Comparison of ENCODE assay signal across 37 cellular contexts in genomic region chr17:66989579-66989978, GRCh38. TPM values are rescaled to one million over a fixed set of nuclear protein-coding genes. Genes with fewer than 3 reads are reported as not detected.
"Had no signal": no experiment of that assay in that cellular context is flagged by ENCODE, and none has a peak within 500 bp of the region (broad histone marks: within the 10 kb centered on the region; RNA-seq: fewer than 3 reads in every experiment).

No MANE protein-coding gene starts in this region.

- H3K36me3 ChIP-seq: MG63 had no signal

- H3K27ac ChIP-seq: KMS-11 had no signal

- DNase-seq: Karpas-422, Kasumi-1, MM.1S, MV-4-11, NCI-H1048, NCI-H1092, NCI-H1092 treated with DMSO at 0.1 percent for 48 hours, NCI-H1105, NCI-H1105 treated with DMSO at 0.1 percent for 48 hours, NCI-H1417, NCI-H1417 treated with DMSO at 0.1 percent for 48 hours, NCI-H1436, NCI-H1436 treated with DMSO at 0.1 percent for 48 hours, NCI-H146, NCI-H1694, NCI-H1694 treated with DMSO at 0.1 percent for 48 hours, NCI-H187, NCI-H187 treated with DMSO at 0.1 percent for 48 hours, NCI-H1930, NCI-H2029, NCI-H2029 treated with DMSO at 0.1 percent for 48 hours, NCI-H2081, NCI-H2081 treated with DMSO at 0.1 percent for 48 hours, NCI-H2107, NCI-H2171, NCI-H2227 treated with DMSO at 0.1 percent for 48 hours, NCI-H226, NCI-H345, NCI-H446, NCI-H446 treated with DMSO at 0.1 percent for 48 hours, NCI-H510A had no signal

- H3K9me3 ChIP-seq: MG63 had no signal

- H3K4me3 ChIP-seq: MG63 had no signal

RNA-seq across cellular contexts. Expression of gene CACNG4, which starts 25.1 kb away (rescaled TPM):
- total RNA-seq: LHCN-M2, MCF 10A had no signal

RNA-seq across cellular contexts. Expression of gene CACNG1, which starts 54.8 kb away (rescaled TPM):
- total RNA-seq: M059J, MCF 10A, NCI-H460 had no signal
